ENCODE assay signal across 8 cellular contexts in the genomic region with DNA sequence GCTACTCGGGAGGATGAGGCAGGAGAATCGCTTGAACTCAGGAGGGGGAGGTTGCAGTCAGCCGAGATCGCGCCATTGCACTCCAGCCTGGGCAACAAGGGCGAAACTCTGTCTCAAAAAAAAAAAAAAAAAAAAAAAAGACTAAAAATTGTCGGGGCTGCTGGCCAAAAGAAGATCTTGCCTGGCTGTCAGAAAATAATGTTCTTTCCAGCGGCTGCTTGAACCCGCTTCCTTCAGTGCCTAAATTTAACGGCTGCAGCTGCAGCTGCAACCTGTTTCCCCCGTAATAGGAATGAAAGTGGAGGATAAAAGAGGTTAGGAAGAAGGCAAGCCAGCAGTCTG. TPM values are rescaled to one million over a fixed set of nuclear protein-coding genes. Genes with fewer than 3 reads are reported as not detected.
DNase-seq lines count a peak whose midpoint lies in the region; ATAC-seq and TF ChIP-seq lines count a peak whose summit lies in the region.
"Not testable (repeated sequence)": the region's sequence is repeated elsewhere in the genome, so short reads cannot be mapped to it uniquely, and the experiment has no call there.

No MANE protein-coding gene starts in this region.

- peaks cover 5 to 30% (median 27%) of the 10 kb centered on the region in 11 experiments; a peak in 21 of 22 replicates for H4K20me1 ChIP-seq in BLaER1 treated with 17β-estradiol and CSF1 and Interleukin-3, amounts not matched to agents 10 nM and 100 nM
- not testable (repeated sequence) for H4K20me1 ChIP-seq in neural cell (ENCODE audit: insufficient read depth)

- intact Hi-C loops in ascending aorta (cut with DNase I): loop anchor here (1.0 to 5.0 kb wide), 4 partner anchors 49 to 309 kb away; a partner anchor contains a TSS
- intact Hi-C loops in stomach (cut with DNase I; ENCODE audit: low total_unique reads): loop anchor here (10.0 kb wide), 1 partner anchor 113 kb away; a partner anchor contains a TSS

- 0 to 3% (median 2%) methylated on average over 11 of the region's 11 CpGs for WGBS in stomach, 5 donors

- peaks cover 0 to 36% (median 22%) of the 10 kb centered on the region in 11 experiments; a peak in 12 of 22 replicates for H3K36me3 ChIP-seq in BLaER1 treated with 17β-estradiol and CSF1 and Interleukin-3, amounts not matched to agents 10 nM and 100 nM
- H3K36me3 ChIP-seq in HUES6 (ENCODE audit: control insufficient read depth, insufficient read depth, low read length); ascending aorta; neural cell (ENCODE audit: insufficient read depth, low read length); stomach: not testable (repeated sequence)

- peaks cover 38% of the 10 kb centered on the region for H3K4me1 Mint-ChIP-seq in T-helper 17 cell
- H3K4me1 Mint-ChIP-seq in immature natural killer cell: peaks cover 65 to 71% of the 10 kb centered on the region in 2 donors

- not testable (repeated sequence) for TF ChIP-seq POLR2A in stomach (IDR thresholded peaks at IDR 0.05)

- H3K9me2 ChIP-seq in neural cell (ENCODE audit: insufficient read depth, low read length): not testable (repeated sequence)

- TF ChIP-seq EP300 in neural cell (conservative IDR thresholded peaks at IDR 0.05; ENCODE audit: poor library complexity, severe bottlenecking); stomach (IDR thresholded peaks at IDR 0.05): not testable (repeated sequence)

- not testable (repeated sequence) for H3K9me3 ChIP-seq in BLaER1 treated with 17β-estradiol and CSF1 and Interleukin-3, amounts not matched to agents 10 nM and 100 nM (replicated peaks in 1 of 11); HUES6 (ENCODE audit: control insufficient read depth, insufficient read depth, low read depth, low read length); T-helper 17 cell (ENCODE audit: control insufficient read depth, low read length, poor library complexity, severe bottlenecking); ascending aorta; neural cell (ENCODE audit: low read length); stomach

- H3K9ac ChIP-seq in BLaER1 treated with 17β-estradiol and CSF1 and Interleukin-3, amounts not matched to agents 10 nM and 100 nM: peak overlapping the region; percentile 81 to 98 (median 95)
- peak overlapping the region; percentile 96 for H3K9ac ChIP-seq in HUES6 (ENCODE audit: low read length)
- peak overlapping the region; percentile 85 for H3K9ac ChIP-seq in neural cell (ENCODE audit: low read length)

- not testable (repeated sequence) for TF ChIP-seq RAD21 in neural cell (conservative IDR thresholded peaks at IDR 0.05)

- H3K9me3 Mint-ChIP-seq in immature natural killer cell: not testable (repeated sequence)

- H3K4me2 ChIP-seq in BLaER1 treated with 17β-estradiol and CSF1 and Interleukin-3, amounts not matched to agents 10 nM and 100 nM: peak overlapping the region; percentile 73 to 97 (median 92)
- not testable (repeated sequence) for H3K4me2 ChIP-seq in neural cell (ENCODE audit: low read length)

- not testable (repeated sequence) for H3F3A ChIP-seq in neural cell (ENCODE audit: insufficient read depth, low read length, poor library complexity, severe bottlenecking)

- H3K27me3 ChIP-seq in BLaER1 treated with 17β-estradiol and CSF1 and Interleukin-3, amounts not matched to agents 10 nM and 100 nM; HUES6 (ENCODE audit: control insufficient read depth, insufficient read depth, low read length); ascending aorta; neural cell (ENCODE audit: insufficient read depth, low read depth, low read length); stomach: not testable (repeated sequence)

- H3K4me3 ChIP-seq in BLaER1 treated with 17β-estradiol and CSF1 and Interleukin-3, amounts not matched to agents 10 nM and 100 nM: peak overlapping the region; percentile 69 to 95 (median 90)
- H3K4me3 ChIP-seq in HUES6 (ENCODE audit: low read depth, low read length): peak overlapping the region; percentile 92
- peak overlapping the region; percentile 80 to 87 for H3K4me3 ChIP-seq in ascending aorta
- H3K4me3 ChIP-seq in epithelial cell of esophagus (ENCODE audit: low read length): peak overlapping the region; percentile 86
- H3K4me3 ChIP-seq in neural cell (ENCODE audit: low read length): peak overlapping the region; percentile 72
- peak overlapping the region; percentile 73 to 84 (median 77) for H3K4me3 ChIP-seq in stomach

- peak overlapping the region; percentile 66 to 99 (median 96) for H3K27ac ChIP-seq in BLaER1 treated with 17β-estradiol and CSF1 and Interleukin-3, amounts not matched to agents 10 nM and 100 nM
- H3K27ac ChIP-seq in HUES6 (ENCODE audit: low read depth, low read length) (0 out of 2 replicates have a peak overlapping the region, but pooled peaks have one; percentile 83), ascending aorta (peak overlapping the region; percentile 83 to 92), neural cell (ENCODE audit: low read length) (peak overlapping the region; percentile 83), stomach (peak overlapping the region; percentile 61 to 94 (median 92))

- peaks cover 39% of the 10 kb centered on the region for H3K79me2 ChIP-seq in neural cell (replicated peaks; ENCODE audit: insufficient read depth, low read length)

- not testable (repeated sequence) for TF ChIP-seq CTCF in ascending aorta (IDR thresholded peaks at IDR 0.05); epithelial cell of esophagus (IDR thresholded peaks at IDR 0.05; ENCODE audit: insufficient read depth, low read depth, low read length, missing control alignments); neural cell (IDR thresholded peaks at IDR 0.05; ENCODE audit: poor library complexity, severe bottlenecking); stomach (IDR thresholded peaks at IDR 0.05)

- H3K4me3 Mint-ChIP-seq in T-helper 17 cell (peak overlapping the region; percentile 95), immature natural killer cell (peak overlapping the region; percentile 96 to 98 (median 98))

- not testable (repeated sequence) for ATAC-seq in T-helper 17 cell

- peak overlapping the region; percentile 97 for H3K27ac Mint-ChIP-seq in T-helper 17 cell
- peak overlapping the region; percentile 98 to 99 (median 99) for H3K27ac Mint-ChIP-seq in immature natural killer cell

- DNase-seq in T-helper 17 cell; ascending aorta (ENCODE audit: low spot score in 2 of 2); epithelial cell of esophagus (ENCODE audit: low read depth); immature natural killer cell; stomach: not testable (repeated sequence)

- not testable (repeated sequence) for H3K27me3 Mint-ChIP-seq in T-helper 17 cell
- H3K27me3 Mint-ChIP-seq in immature natural killer cell (ENCODE audit: low read depth in 3 of 3): peaks cover 6 to 19% (median 13%) of the 10 kb centered on the region in 3 donors

- H3K4me1 ChIP-seq in BLaER1 treated with 17β-estradiol and CSF1 and Interleukin-3, amounts not matched to agents 10 nM and 100 nM: peaks cover 61 to 69% (median 65%) of the 10 kb centered on the region in 10 experiments
- H3K4me1 ChIP-seq in HUES6 (ENCODE audit: control insufficient read depth, insufficient read depth, low read length): not testable (repeated sequence)
- peaks cover 0 to 22% of the 10 kb centered on the region in 2 donors for H3K4me1 ChIP-seq in ascending aorta
- peaks cover 34 to 58% (median 45%) of the 10 kb centered on the region in 4 donors for H3K4me1 ChIP-seq in stomach

- peak overlapping the region; percentile 97 for H2AFZ ChIP-seq in neural cell (ENCODE audit: low read depth, low read length)

- not testable (repeated sequence) for H3K36me3 Mint-ChIP-seq in T-helper 17 cell (ENCODE audit: low read depth); immature natural killer cell

RNA-seq across cellular contexts. Expression of a gene that starts 0.5 kb away (rescaled TPM):
- total RNA-seq in T-helper 17 cell (100 to 1,000 TPM; 115 to 117 TPM), ascending aorta (96.6 TPM), stomach (100 to 1,000 TPM in 2 of 5 donors, 10 to 100 TPM in 3; 10.7 to 178 (median 62.7) TPM)
- polyA plus RNA-seq in immature natural killer cell (100 to 1,000 TPM; 402 to 658 (median 537) TPM), neural cell (349 and 405 TPM in 2 replicates), stomach (100 to 1,000 TPM; 167 to 202 (median 167) TPM)
- 176 TPM in 2 replicates for polyA minus RNA-seq in neural cell
